ENCODE assay signal across 8 cellular contexts in genomic region chr11:2777871-2778629, GRCh38.
DNase-seq lines count a peak whose midpoint lies in the region; ATAC-seq and TF ChIP-seq lines count a peak whose summit lies in the region.

No MANE protein-coding gene starts in this region.

- TF ChIP-seq POLR2A in erythroblast (IDR thresholded peaks at IDR 0.05; ENCODE audit: low read length), result no peak

- H3K27ac Mint-ChIP-seq in Calu3 (ENCODE audit: unreplicated experiment) (no peak overlapping the region), osteocyte (ENCODE audit: unreplicated experiment) (no peak overlapping the region)

- TF ChIP-seq CTCF in Calu3 (IDR thresholded peaks at IDR 0.05; ENCODE audit: unreplicated experiment) (no peak), osteocyte (IDR thresholded peaks at IDR 0.05) (no peak)

- intact Hi-C loops in Calu3 (cut with micrococcal nuclease; ENCODE audit: unreplicated experiment), result no loop called here

- DNase-seq in Calu3 (peak; percentile 0), NCI-H2227 treated with DMSO at 0.1 percent for 48 hours (lab: John Stamatoyannopoulos, UW) (peak; percentile 17), erythroblast (lab: John Stamatoyannopoulos, UW) (peak; percentile 57 to 64), osteocyte (ENCODE audit: extremely low spot score, unreplicated experiment) (peak; percentile 82), NCI-H2081 (lab: John Stamatoyannopoulos, UW) (no peak)
- no peak for DNase-seq in effector CD8-positive, alpha-beta T cell (lab: John Stamatoyannopoulos, UW)

- H3K9me3 Mint-ChIP-seq in Calu3 (ENCODE audit: low read depth, unreplicated experiment) (no peaks in the 10 kb centered on the region), osteocyte (ENCODE audit: unreplicated experiment) (peaks cover 3% of the 10 kb centered on the region)

- no peak for ATAC-seq in GM18861 (IDR thresholded peaks at IDR 0.05; ENCODE audit: unreplicated experiment)
- no peak for ATAC-seq in GM18868 (IDR thresholded peaks at IDR 0.05; ENCODE audit: unreplicated experiment)

- H3K4me3 Mint-ChIP-seq in Calu3 (ENCODE audit: low read depth, unreplicated experiment) (no peak overlapping the region), osteocyte (ENCODE audit: unreplicated experiment) (no peak overlapping the region)

- no TSS peak for BruUV-seq in Calu3 (replicated peaks; lab: Mats Ljungman, UMichigan)

- H3K36me3 Mint-ChIP-seq in Calu3 (ENCODE audit: insufficient read depth, unreplicated experiment), result no peaks in the 10 kb centered on the region
- no peaks in the 10 kb centered on the region for H3K36me3 Mint-ChIP-seq in osteocyte (ENCODE audit: unreplicated experiment)

- CTCF ChIA-PET in Calu3 (lab: Charles Lee), result interaction anchor here (1.3 to 1.5 kb wide), 2 partner anchors 47 to 245 kb away, joined by 4 to 5 read pairs; no protein-coding TSS in a partner anchor

- peaks cover 8% of the 10 kb centered on the region for H3K4me1 Mint-ChIP-seq in Calu3 (ENCODE audit: low read depth, unreplicated experiment)
- peaks cover 11% of the 10 kb centered on the region for H3K4me1 Mint-ChIP-seq in osteocyte (ENCODE audit: unreplicated experiment)

- peaks cover 9% of the 10 kb centered on the region for H3K27me3 Mint-ChIP-seq in Calu3 (ENCODE audit: unreplicated experiment)
- peaks cover 17% of the 10 kb centered on the region for H3K27me3 Mint-ChIP-seq in osteocyte (ENCODE audit: unreplicated experiment)

Comparison
In these comparisons a context has a peak if more than half of its experiments do, and no peak if none do; other contexts are left out.
1. DNase-seq: peak in Calu3 (single experiment), NCI-H2227 treated with DMSO at 0.1 percent for 48 hours (single experiment), erythroblast (2 of 2) and osteocyte (single experiment); none in effector CD8-positive, alpha-beta T cell (single experiment) and NCI-H2081 (0 of 2).